Comparison of ENCODE assay signal across 1 cellular context in the genomic region with DNA sequence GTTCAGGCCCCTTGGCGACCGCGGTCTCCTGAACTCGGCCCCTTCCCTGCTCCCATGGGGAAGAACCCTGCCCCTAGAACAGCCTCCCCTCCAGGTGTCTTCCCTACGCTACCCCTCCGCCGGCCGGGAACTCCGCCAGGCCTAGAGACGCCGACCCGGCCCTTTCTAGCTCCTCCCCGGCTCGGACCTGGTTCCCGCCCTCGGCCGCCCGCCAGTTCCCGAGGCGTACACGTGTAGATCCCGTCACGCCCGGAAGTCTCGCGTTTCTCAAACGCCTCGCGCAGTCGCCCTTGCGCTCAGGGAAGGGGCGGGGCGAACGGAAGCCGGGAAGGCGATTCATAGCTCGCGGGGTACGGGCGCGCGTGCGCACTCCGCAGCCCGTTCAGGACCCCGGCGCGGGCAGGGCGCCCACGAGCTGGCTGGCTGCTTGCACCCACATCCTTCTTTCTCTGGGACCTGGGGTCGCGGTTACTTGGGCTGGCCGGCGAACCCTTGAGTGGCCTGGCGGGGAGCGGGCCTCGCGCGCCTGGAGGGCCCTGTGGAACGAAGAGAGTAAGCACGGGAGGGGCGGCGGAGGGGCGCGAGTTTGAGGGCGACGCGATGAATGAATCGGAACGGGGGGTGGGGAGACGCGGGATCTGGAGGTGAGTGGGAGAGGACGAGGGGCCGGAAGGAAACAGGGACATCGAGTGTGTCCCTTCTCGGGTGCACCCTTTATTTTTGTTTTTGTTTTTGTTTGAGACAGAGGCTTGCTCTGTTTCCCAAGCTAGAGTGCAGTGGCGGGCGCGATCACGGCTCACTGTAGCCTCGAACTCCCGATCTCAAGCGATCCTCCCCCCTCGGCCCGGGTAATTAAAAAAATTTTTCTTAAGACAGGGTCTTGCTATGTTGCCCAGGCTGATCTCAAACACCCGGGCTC.
TF ChIP-seq lines count a peak whose summit lies in the region.

Gene POP7, plus strand, starts transcription at position 369 of the 919 bp plus-strand sequence. CDS start 710 bp downstream, outside the sequence.

TF ChIP-seq in K562, 482 proteins besides CTCF, POLR2A, EP300 and RAD21 (continued from another document and continues in another):
- TF ChIP-seq ZNF133 (CRISPR knock-in tag; IDR thresholded peaks at IDR 0.05) (no peak), ILK (tag; IDR thresholded peaks at IDR 0.05; ENCODE audit: borderline replicate concordance, low read depth) (no peak), ZNF436 (CRISPR knock-in tag; IDR thresholded peaks at IDR 0.05) (no peak), SIN3A (IDR thresholded peaks at IDR 0.05; ENCODE audit: borderline replicate concordance in 2 of 2, control insufficient read depth in 1 of 2, low read depth in 2 of 2, low read length in 2 of 2) (peak in 1 of 2 experiments; percentile 21; a peak in 1 of 4 replicates), SMAD2 (IDR thresholded peaks at IDR 0.05; ENCODE audit: low read depth, low read length) (no peak), TSC22D4 (tag; IDR thresholded peaks at IDR 0.05) (no peak), DIDO1 (tag; IDR thresholded peaks at IDR 0.05; ENCODE audit: low read depth) (peak; percentile 36; the same call in 1 of the 2 replicates), ZNF316 (IDR thresholded peaks at IDR 0.05) (peak; percentile 41; the same call in 1 of the 2 replicates), ZNF668 (CRISPR knock-in tag; IDR thresholded peaks at IDR 0.05) (no peak), NR0B1 (IDR thresholded peaks at IDR 0.05; ENCODE audit: partially characterized antibody) (no peak), BRCA1 (IDR thresholded peaks at IDR 0.05) (no peak), BRCA1 (CRISPR knock-in tag; IDR thresholded peaks at IDR 0.05) (no peak), C11orf30 (IDR thresholded peaks at IDR 0.05; ENCODE audit: low read depth) (peak; percentile 77), ZNF780A (CRISPR knock-in tag; IDR thresholded peaks at IDR 0.05) (no peak), KAT7 (CRISPR knock-in tag; IDR thresholded peaks at IDR 0.05; ENCODE audit: borderline replicate concordance) (0 out of 2 replicates have a peak, but pooled peaks have one; percentile 17), TFAM (CRISPR knock-in tag; conservative IDR thresholded peaks at IDR 0.05) (no peak), MYC (IDR thresholded peaks at IDR 0.05; ENCODE audit: low read depth, low read length) (peak; percentile 96), MYC (CRISPR knock-in tag; IDR thresholded peaks at IDR 0.05; ENCODE audit: borderline replicate concordance, low read depth) (peak; percentile 27), GTF3C2 (IDR thresholded peaks at IDR 0.05; ENCODE audit: borderline replicate concordance, extremely low read depth, insufficient read length) (no peak), NFRKB (IDR thresholded peaks at IDR 0.05; ENCODE audit: low read depth) (peak; percentile 16; the same call in 1 of the 2 replicates), HOXB6 (CRISPR knock-in tag; IDR thresholded peaks at IDR 0.05; ENCODE audit: borderline replicate concordance) (no peak), ZNF431 (CRISPR knock-in tag; IDR thresholded peaks at IDR 0.05) (0 out of 2 replicates have a peak, but pooled peaks have one; percentile 45), COPS2 (conservative IDR thresholded peaks at IDR 0.05) (no peak), ZNF707 (CRISPR knock-in tag; conservative IDR thresholded peaks at IDR 0.05) (no peak), POU5F1 (IDR thresholded peaks at IDR 0.05; ENCODE audit: borderline replicate concordance, low read depth, low read length, partially characterized antibody) (peak; percentile 96), ARID1B (IDR thresholded peaks at IDR 0.05) (peak; percentile 47; the same call in 1 of the 2 replicates), ZEB2 (IDR thresholded peaks at IDR 0.05) (no peak; the same call in 1 of the 2 replicates), LCOR (CRISPR knock-in tag; IDR thresholded peaks at IDR 0.05) (peak; percentile 88), FOSL1 (tag; conservative IDR thresholded peaks at IDR 0.05) (0 out of 2 replicates have a peak, but pooled peaks have one; percentile 9), ZBTB11 (CRISPR knock-in tag; IDR thresholded peaks at IDR 0.05) (peak in 1 of 3 experiments; percentile 52; a peak in 1 of 6 replicates), HDAC8 (tag; IDR thresholded peaks at IDR 0.05) (no peak), NONO (IDR thresholded peaks at IDR 0.05; ENCODE audit: low read depth in 2 of 2, low read length in 1 of 2) (peak in 1 of 2 experiments; percentile 25; a peak in 2 of 4 replicates), ARID3A (IDR thresholded peaks at IDR 0.05; ENCODE audit: borderline replicate concordance, low read depth, low read length) (no peak), MAFG (tag; conservative IDR thresholded peaks at IDR 0.05) (no peak), NFE2 (IDR thresholded peaks at IDR 0.05; ENCODE audit: low read depth) (no peak), ZSCAN29 (IDR thresholded peaks at IDR 0.05) (0 out of 2 replicates have a peak, but pooled peaks have one; percentile 31), FOXK1 (CRISPR knock-in tag; IDR thresholded peaks at IDR 0.05; ENCODE audit: borderline replicate concordance) (no peak), ZNF75A (CRISPR knock-in tag; IDR thresholded peaks at IDR 0.05) (no peak)
- TF ChIP-seq, protein P1, sequence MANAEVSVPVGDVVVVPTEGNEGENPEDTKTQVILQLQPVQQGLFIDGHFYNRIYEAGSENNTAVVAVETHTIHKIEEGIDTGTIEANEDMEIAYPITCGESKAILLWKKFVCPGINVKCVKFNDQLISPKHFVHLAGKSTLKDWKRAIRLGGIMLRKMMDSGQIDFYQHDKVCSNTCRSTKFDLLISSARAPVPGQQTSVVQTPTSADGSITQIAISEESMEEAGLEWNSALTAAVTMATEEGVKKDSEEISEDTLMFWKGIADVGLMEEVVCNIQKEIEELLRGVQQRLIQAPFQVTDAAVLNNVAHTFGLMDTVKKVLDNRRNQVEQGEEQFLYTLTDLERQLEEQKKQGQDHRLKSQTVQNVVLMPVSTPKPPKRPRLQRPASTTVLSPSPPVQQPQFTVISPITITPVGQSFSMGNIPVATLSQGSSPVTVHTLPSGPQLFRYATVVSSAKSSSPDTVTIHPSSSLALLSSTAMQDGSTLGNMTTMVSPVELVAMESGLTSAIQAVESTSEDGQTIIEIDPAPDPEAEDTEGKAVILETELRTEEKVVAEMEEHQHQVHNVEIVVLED (CRISPR knock-in tag; IDR thresholded peaks at IDR 0.05): no peak
- TF ChIP-seq, protein P2, sequence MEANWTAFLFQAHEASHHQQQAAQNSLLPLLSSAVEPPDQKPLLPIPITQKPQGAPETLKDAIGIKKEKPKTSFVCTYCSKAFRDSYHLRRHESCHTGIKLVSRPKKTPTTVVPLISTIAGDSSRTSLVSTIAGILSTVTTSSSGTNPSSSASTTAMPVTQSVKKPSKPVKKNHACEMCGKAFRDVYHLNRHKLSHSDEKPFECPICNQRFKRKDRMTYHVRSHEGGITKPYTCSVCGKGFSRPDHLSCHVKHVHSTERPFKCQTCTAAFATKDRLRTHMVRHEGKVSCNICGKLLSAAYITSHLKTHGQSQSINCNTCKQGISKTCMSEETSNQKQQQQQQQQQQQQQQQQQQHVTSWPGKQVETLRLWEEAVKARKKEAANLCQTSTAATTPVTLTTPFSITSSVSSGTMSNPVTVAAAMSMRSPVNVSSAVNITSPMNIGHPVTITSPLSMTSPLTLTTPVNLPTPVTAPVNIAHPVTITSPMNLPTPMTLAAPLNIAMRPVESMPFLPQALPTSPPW (CRISPR knock-in tag; IDR thresholded peaks at IDR 0.05): peak; percentile 88
- TF ChIP-seq, protein P3, sequence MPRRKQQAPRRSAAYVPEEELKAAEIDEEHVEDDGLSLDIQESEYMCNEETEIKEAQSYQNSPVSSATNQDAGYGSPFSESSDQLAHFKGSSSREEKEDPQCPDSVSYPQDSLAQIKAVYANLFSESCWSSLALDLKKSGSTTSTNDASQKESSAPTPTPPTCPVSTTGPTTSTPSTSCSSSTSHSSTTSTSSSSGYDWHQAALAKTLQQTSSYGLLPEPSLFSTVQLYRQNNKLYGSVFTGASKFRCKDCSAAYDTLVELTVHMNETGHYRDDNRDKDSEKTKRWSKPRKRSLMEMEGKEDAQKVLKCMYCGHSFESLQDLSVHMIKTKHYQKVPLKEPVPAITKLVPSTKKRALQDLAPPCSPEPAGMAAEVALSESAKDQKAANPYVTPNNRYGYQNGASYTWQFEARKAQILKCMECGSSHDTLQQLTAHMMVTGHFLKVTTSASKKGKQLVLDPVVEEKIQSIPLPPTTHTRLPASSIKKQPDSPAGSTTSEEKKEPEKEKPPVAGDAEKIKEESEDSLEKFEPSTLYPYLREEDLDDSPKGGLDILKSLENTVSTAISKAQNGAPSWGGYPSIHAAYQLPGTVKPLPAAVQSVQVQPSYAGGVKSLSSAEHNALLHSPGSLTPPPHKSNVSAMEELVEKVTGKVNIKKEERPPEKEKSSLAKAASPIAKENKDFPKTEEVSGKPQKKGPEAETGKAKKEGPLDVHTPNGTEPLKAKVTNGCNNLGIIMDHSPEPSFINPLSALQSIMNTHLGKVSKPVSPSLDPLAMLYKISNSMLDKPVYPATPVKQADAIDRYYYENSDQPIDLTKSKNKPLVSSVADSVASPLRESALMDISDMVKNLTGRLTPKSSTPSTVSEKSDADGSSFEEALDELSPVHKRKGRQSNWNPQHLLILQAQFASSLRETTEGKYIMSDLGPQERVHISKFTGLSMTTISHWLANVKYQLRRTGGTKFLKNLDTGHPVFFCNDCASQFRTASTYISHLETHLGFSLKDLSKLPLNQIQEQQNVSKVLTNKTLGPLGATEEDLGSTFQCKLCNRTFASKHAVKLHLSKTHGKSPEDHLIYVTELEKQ (CRISPR knock-in tag; IDR thresholded peaks at IDR 0.05): no peak
- TF ChIP-seq, protein P4, sequence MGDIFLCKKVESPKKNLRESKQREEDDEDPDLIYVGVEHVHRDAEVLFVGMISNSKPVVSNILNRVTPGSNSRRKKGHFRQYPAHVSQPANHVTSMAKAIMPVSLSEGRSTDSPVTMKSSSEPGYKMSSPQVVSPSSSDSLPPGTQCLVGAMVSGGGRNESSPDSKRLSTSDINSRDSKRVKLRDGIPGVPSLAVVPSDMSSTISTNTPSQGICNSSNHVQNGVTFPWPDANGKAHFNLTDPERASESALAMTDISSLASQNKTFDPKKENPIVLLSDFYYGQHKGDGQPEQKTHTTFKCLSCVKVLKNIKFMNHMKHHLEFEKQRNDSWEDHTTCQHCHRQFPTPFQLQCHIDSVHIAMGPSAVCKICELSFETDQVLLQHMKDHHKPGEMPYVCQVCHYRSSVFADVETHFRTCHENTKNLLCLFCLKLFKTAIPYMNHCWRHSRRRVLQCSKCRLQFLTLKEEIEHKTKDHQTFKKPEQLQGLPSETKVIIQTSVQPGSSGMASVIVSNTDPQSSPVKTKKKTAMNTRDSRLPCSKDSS (IDR thresholded peaks at IDR 0.05; ENCODE audit: low read depth, partially characterized antibody): no peak
